Comparison of ENCODE assay signal across 17 cellular contexts in genomic region chr13:19838726-19839342, GRCh38. TPM values are rescaled to one million over a fixed set of nuclear protein-coding genes. Genes with fewer than 3 reads are reported as not detected.
DNase-seq lines count a peak whose midpoint lies in the region; ATAC-seq and TF ChIP-seq lines count a peak whose summit lies in the region.
"Had no signal": no experiment of that assay in that cellular context is flagged by ENCODE, and none has a peak within 500 bp of the region (broad histone marks: within the 10 kb centered on the region; RNA-seq: fewer than 3 reads in every experiment).

No MANE protein-coding gene starts in this region.

- TF ChIP-seq CTCF in osteoblast (IDR thresholded peaks at IDR 0.05; ENCODE audit: extremely low read depth, low read depth, low read length) (no peak), BE2C (IDR thresholded peaks at IDR 0.05; ENCODE audit: low read depth, low read length) (no peak), PC-3 (conservative IDR thresholded peaks at IDR 0.05; ENCODE audit: low read depth, low read length) (no peak)

- peaks cover 19% of the 10 kb centered on the region for H3K79me2 ChIP-seq in osteoblast (ENCODE audit: insufficient read depth, low read length)
- peaks cover 17% of the 10 kb centered on the region for H3K79me2 ChIP-seq in PC-3 (ENCODE audit: low read length)

- no TSS peak for BruUV-seq in PC-3 (replicated peaks; lab: Mats Ljungman, UMichigan)

- H4K20me1 ChIP-seq in osteoblast (ENCODE audit: insufficient read depth, low read length) (peaks cover 58% of the 10 kb centered on the region), PC-3 (ENCODE audit: low read length) (no peaks in the 10 kb centered on the region)

- intact Hi-C loops in PC-3 (cut with micrococcal nuclease), result no loop called here

- H3K27me3 ChIP-seq in osteoblast (ENCODE audit: insufficient read depth, low read length) (no peaks in the 10 kb centered on the region), BE2C (no peaks in the 10 kb centered on the region), PC-3 (ENCODE audit: low read length) (no peaks in the 10 kb centered on the region)
- H3K27me3 ChIP-seq: esophagus squamous epithelium, stomach had no signal

- POLR2A ChIA-PET in PC-3 (lab: Charles Lee; ENCODE audit: unreplicated experiment), result no interaction called here

- peak; percentile 29 for DNase-seq in AG20443 (ENCODE audit: low spot score)
- peak; percentile 75 for DNase-seq in LHCN-M2 (ENCODE audit: low read depth)
- peak; percentile 6 to 27 for DNase-seq in erythroblast (lab: John Stamatoyannopoulos, UW)
- DNase-seq in osteoblast (ENCODE audit: insufficient read length, low spot score, missing footprints), result peak; percentile 77
- no peak for DNase-seq in BE2C
- DNase-seq in PC-3, result no peak
- DNase-seq: activated CD8-positive, alpha-beta T cell treated with anti-CD3 and anti-CD28 coated beads, Interleukin-2, amount 10 ng/mL, durations not matched to agents 7 days and 5 days; amygdala; esophagus squamous epithelium; left colon; NCI-H187; NCI-H526; stomach had no signal

- H3K36me3 ChIP-seq in osteoblast (ENCODE audit: insufficient read depth, low read length), result peaks cover 32% of the 10 kb centered on the region
- peaks cover 32% of the 10 kb centered on the region for H3K36me3 ChIP-seq in BE2C
- H3K36me3 ChIP-seq in PC-3 (ENCODE audit: low read depth, low read length), result peaks cover 27% of the 10 kb centered on the region; the same call in 1 of the 2 replicates

- CTCF ChIA-PET in PC-3 (lab: Charles Lee), result no interaction called here

- H2AFZ ChIP-seq in osteoblast (ENCODE audit: low read length), result no peak overlapping the region
- H2AFZ ChIP-seq in PC-3 (ENCODE audit: low read length), result no peak overlapping the region

- no peak overlapping the region for H3K9ac ChIP-seq in PC-3 (ENCODE audit: low read length)

- no peaks in the 10 kb centered on the region for H3F3A ChIP-seq in PC-3 (ENCODE audit: low read length, unreplicated experiment)

- peaks cover 15% of the 10 kb centered on the region for H3K4me1 ChIP-seq in osteoblast (ENCODE audit: insufficient read depth, low read length)
- H3K4me1 ChIP-seq in BE2C, result peaks cover 4% of the 10 kb centered on the region; the same call in 1 of the 2 replicates
- no peaks in the 10 kb centered on the region for H3K4me1 ChIP-seq in PC-3 (ENCODE audit: insufficient read depth, low read length)

- no peak overlapping the region for H3K4me3 ChIP-seq in osteoblast (ENCODE audit: insufficient read depth, low read length)
- no peak overlapping the region for H3K4me3 ChIP-seq in BE2C (ENCODE audit: low read depth, low read length)
- no peak overlapping the region for H3K4me3 ChIP-seq in PC-3 (ENCODE audit: low read length)
- H3K4me3 ChIP-seq: esophagus squamous epithelium, stomach had no signal

- no peak for ATAC-seq in HG03342 (IDR thresholded peaks at IDR 0.05; ENCODE audit: unreplicated experiment)
- ATAC-seq in PC-3, result no peak
- ATAC-seq: activated CD8-positive, alpha-beta T cell treated with anti-CD3 and anti-CD28 coated beads, Interleukin-2, amount 10 ng/mL, durations not matched to agents 7 days and 5 days; activated T-helper 17 cell treated with anti-CD3 and anti-CD28 coated beads, Interleukin-2, amount 50 U/mL, for 72 hours; left colon had no signal

- peak overlapping the region; percentile 64 for H3K4me2 ChIP-seq in osteoblast (ENCODE audit: insufficient read depth, low read length)
- no peak overlapping the region for H3K4me2 ChIP-seq in PC-3 (ENCODE audit: low read length)

- no peaks in the 10 kb centered on the region for H3K9me2 ChIP-seq in PC-3 (replicated peaks; ENCODE audit: low read length)

- TF ChIP-seq POLR2A in erythroblast (IDR thresholded peaks at IDR 0.05; ENCODE audit: low read length), result no peak

- no peak overlapping the region for H3K27ac ChIP-seq in osteoblast (ENCODE audit: low read depth, low read length)
- H3K27ac ChIP-seq in PC-3 (ENCODE audit: low read length), result no peak overlapping the region
- H3K27ac ChIP-seq: C4-2B, stomach, VCaP had no signal

- H3K9me3 ChIP-seq in osteoblast (ENCODE audit: low read depth, low read length) (no peaks in the 10 kb centered on the region), BE2C (no peaks in the 10 kb centered on the region), PC-3 (ENCODE audit: low read length) (no peaks in the 10 kb centered on the region)
- H3K9me3 ChIP-seq: esophagus squamous epithelium, stomach had no signal

RNA-seq across cellular contexts. Expression of gene ZMYM5, which starts 24.6 kb away (rescaled TPM):
- total RNA-seq in LHCN-M2 (2014; rRNA removed), result 7.3 and 9.2 TPM in 2 replicates
- polyA plus RNA-seq in LHCN-M2 (2012), result 3.3 TPM
- total RNA-seq in osteoblast, result 21.8 and 22.8 TPM in 2 replicates
- 24.5 TPM for polyA plus RNA-seq in BE2C (2012; ENCODE audit: insufficient read depth, insufficient read length, low read depth)
- total RNA-seq in PC-3 (2014; rRNA removed), result 7.5 and 7.6 TPM in 2 replicates

RNA-seq across cellular contexts. Expression of gene PSPC1, which starts 56.1 kb away (rescaled TPM):
- 51.4 and 56.4 TPM in 2 replicates for total RNA-seq in LHCN-M2 (2014; rRNA removed)
- 29.8 TPM for polyA plus RNA-seq in LHCN-M2 (2012)
- total RNA-seq in osteoblast, result 56.6 and 59.0 TPM in 2 replicates
- polyA plus RNA-seq in BE2C (2012; ENCODE audit: insufficient read depth, insufficient read length, low read depth), result 66.5 TPM
- 118 and 121 TPM in 2 replicates for total RNA-seq in PC-3 (2014; rRNA removed)

Comparison
In these comparisons a context has a peak if more than half of its experiments do, and no peak if none do; other contexts are left out.
1. DNase-seq: peak in AG20443 (single experiment), LHCN-M2 (single experiment), erythroblast (2 of 2) and osteoblast (single experiment); none in BE2C (single experiment) and PC-3 (single experiment).